ENCODE assay signal across 27 cellular contexts in the genomic region with DNA sequence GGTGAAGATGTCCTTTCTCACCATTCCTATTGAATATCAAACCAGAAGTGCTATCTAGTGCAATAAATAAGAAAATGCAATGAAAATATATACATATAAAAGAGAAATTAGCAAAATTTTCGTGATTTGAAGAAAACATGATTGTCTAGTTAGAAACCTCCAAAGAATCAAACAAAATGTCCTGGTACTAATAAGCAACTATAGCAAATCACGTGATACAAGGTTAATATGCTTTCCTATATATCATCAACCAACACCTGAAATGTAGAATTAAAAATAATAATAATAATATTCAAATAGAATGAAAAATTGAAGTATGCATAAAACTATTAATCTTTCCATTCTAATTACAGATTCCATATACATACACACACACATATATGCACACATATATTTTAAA.
"Had no signal": no experiment of that assay in that cellular context is flagged by ENCODE, and none has a peak within 500 bp of the region (broad histone marks: within the 10 kb centered on the region; RNA-seq: fewer than 3 reads in every experiment).

No MANE protein-coding gene starts in this region.

- H3K4me3 ChIP-seq: colonic mucosa, coronary artery, dorsolateral prefrontal cortex, esophagus muscularis mucosa, esophagus squamous epithelium, gastrocnemius medialis, gastroesophageal sphincter, heart left ventricle, heart right ventricle had no signal

- H3K27me3 ChIP-seq: colonic mucosa, dorsolateral prefrontal cortex, esophagus muscularis mucosa, esophagus squamous epithelium, foreskin keratinocyte, gastrocnemius medialis, gastroesophageal sphincter, heart left ventricle, heart right ventricle had no signal

- H3K9me3 ChIP-seq: colonic mucosa, esophagus muscularis mucosa, esophagus squamous epithelium, gastrocnemius medialis, gastroesophageal sphincter had no signal

- H3K36me3 ChIP-seq: colonic mucosa, esophagus muscularis mucosa, esophagus squamous epithelium, gastrocnemius medialis, gastroesophageal sphincter, heart left ventricle, heart right ventricle had no signal

- H3K4me1 ChIP-seq: colonic mucosa, esophagus muscularis mucosa, esophagus squamous epithelium, foreskin keratinocyte, gastrocnemius medialis, gastroesophageal sphincter, heart left ventricle, heart right ventricle had no signal

- FAIRE-seq: colon, endometrium, endothelial cell of umbilical vein had no signal

- DNase-seq: colonic mucosa; cortex of kidney; dermis blood vessel endothelial cell; dorsolateral prefrontal cortex; effector CD4-positive, alpha-beta T cell; effector CD8-positive, alpha-beta T cell; effector memory CD4-positive, alpha-beta T cell; effector memory CD8-positive, alpha-beta T cell; endodermal cell; erythroblast; esophagus squamous epithelium; foreskin fibroblast; foreskin keratinocyte; foreskin melanocyte; gastrocnemius medialis; glutamatergic neuron; head of caudate nucleus; heart left ventricle; heart right ventricle had no signal

- ATAC-seq: effector memory CD8-positive, alpha-beta T cell; esophagus mucosa; foreskin keratinocyte; gastrocnemius medialis; gastroesophageal sphincter; heart left ventricle; heart right ventricle had no signal

- H3K27ac ChIP-seq: colonic mucosa, coronary artery, dorsolateral prefrontal cortex, epithelial cell of prostate, esophagus muscularis mucosa, esophagus squamous epithelium, foreskin keratinocyte, gastrocnemius medialis, gastroesophageal sphincter, heart left ventricle, heart right ventricle had no signal
